ENCODE assay signal across 10 cellular contexts in the genomic region with DNA sequence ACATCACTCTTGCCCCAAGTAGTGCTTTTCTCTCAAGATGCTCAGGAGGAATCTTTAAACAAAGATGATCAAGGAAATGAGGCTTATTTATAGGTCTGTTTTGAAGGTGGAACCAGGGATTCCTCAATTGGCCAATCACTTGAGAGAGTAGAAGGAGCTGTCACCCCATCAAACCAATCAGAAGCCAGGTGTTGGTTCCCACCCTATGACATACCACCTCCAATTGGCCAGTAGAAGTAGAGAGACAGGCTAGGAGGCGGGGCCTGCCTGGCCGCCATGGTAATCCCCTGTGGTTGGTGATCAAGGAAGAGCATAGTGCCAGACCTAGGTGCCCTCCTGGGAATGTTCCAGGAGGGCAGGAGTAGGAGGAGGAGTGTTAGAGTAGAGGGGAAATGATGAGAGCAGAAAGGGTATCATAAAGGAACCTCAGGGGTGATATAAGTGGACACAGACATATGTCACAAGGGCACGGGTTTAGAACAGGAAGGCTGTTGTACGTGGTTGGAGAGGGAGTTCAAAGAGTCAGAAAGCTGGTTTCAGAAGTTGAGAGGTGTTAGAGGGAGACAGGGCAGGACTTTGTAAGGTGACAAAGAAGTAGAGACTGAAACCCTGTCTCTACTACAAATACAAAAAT. TPM values are rescaled to one million over a fixed set of nuclear protein-coding genes. Genes with fewer than 3 reads are reported as not detected.
DNase-seq lines count a peak whose midpoint lies in the region; ATAC-seq lines count a peak whose summit lies in the region.
"Had no signal": no experiment of that assay in that cellular context is flagged by ENCODE, and none has a peak within 500 bp of the region (broad histone marks: within the 10 kb centered on the region; RNA-seq: fewer than 3 reads in every experiment).

No MANE protein-coding gene starts in this region.

- H3K79me2 ChIP-seq in mesendoderm (ENCODE audit: control insufficient read depth, insufficient read depth, low read length) = no peaks in the 10 kb centered on the region

- no peaks in the 10 kb centered on the region for H3K27me3 ChIP-seq in mesendoderm (ENCODE audit: insufficient read depth, low read length, poor library complexity)
- H3K27me3 ChIP-seq: Peyer's patch had no signal

- no peak overlapping the region for H3K27ac ChIP-seq in mesendoderm (ENCODE audit: low read depth, low read length)
- H3K27ac ChIP-seq: Peyer's patch had no signal

- no peak overlapping the region for H2BK120ac ChIP-seq in mesendoderm (ENCODE audit: low read depth, low read length)

- no peak overlapping the region for H3K23ac ChIP-seq in mesendoderm (ENCODE audit: low read length)

- H3K4me1 ChIP-seq in mesendoderm (ENCODE audit: control insufficient read depth, low read depth, low read length) = no peaks in the 10 kb centered on the region
- H3K4me1 ChIP-seq: Peyer's patch had no signal

- no peak overlapping the region for H2BK15ac ChIP-seq in mesendoderm (replicated peaks; ENCODE audit: low read depth)

- ATAC-seq in GM21786 (IDR thresholded peaks at IDR 0.05; ENCODE audit: unreplicated experiment) = peak; percentile 53

- H4K8ac ChIP-seq in mesendoderm (ENCODE audit: low read depth, low read length) = no peak overlapping the region

- H2AK5ac ChIP-seq in mesendoderm (ENCODE audit: low read length) = no peak overlapping the region

- H3K79me1 ChIP-seq in mesendoderm (ENCODE audit: low read length) = no peaks in the 10 kb centered on the region

- H3K9ac ChIP-seq in mesendoderm (ENCODE audit: low read length) = no peak overlapping the region

- no CpG with 5 or more reads among the region's 4 CpGs for WGBS in mesendoderm (ENCODE audit: extremely low coverage, insufficient coverage, low lambda C conversion rate)

- no peak overlapping the region for H2BK5ac ChIP-seq in mesendoderm (ENCODE audit: low read length)

- H3K4me3 ChIP-seq in mesendoderm (ENCODE audit: low read length) = no peak overlapping the region
- H3K4me3 ChIP-seq: Peyer's patch had no signal

- no peak overlapping the region for H4K5ac ChIP-seq in mesendoderm (ENCODE audit: low read length)

- no peaks in the 10 kb centered on the region for H3K36me3 ChIP-seq in mesendoderm (ENCODE audit: control insufficient read depth, insufficient read depth, low read length)
- H3K36me3 ChIP-seq: Peyer's patch had no signal

- DNase-seq in NCI-H82 (lab: John Stamatoyannopoulos, UW) (peak; percentile 52), NCI-H82 treated with DMSO at 0.1 percent for 48 hours (lab: John Stamatoyannopoulos, UW; ENCODE audit: unreplicated experiment) (no peak), RPMI8226 (peak; percentile 15), mesendoderm (peak; percentile 37), SIG-M5 treated with dmso at 0.1 percent for 504 hours (lab: John Stamatoyannopoulos, UW; ENCODE audit: unreplicated experiment) (no peak), mucosa of gallbladder (ENCODE audit: low spot score) (no peak), inferior parietal cortex (ENCODE audit: extremely low spot score) (no peak)
- DNase-seq: Peyer's patch had no signal

- no peak overlapping the region for H3K4ac ChIP-seq in mesendoderm (ENCODE audit: low read depth, low read length)

- no peak overlapping the region for H3K18ac ChIP-seq in mesendoderm (ENCODE audit: low read length)

- no peak overlapping the region for H3K56ac ChIP-seq in mesendoderm (ENCODE audit: low read length)

- H3K4me2 ChIP-seq in mesendoderm (ENCODE audit: low read length) = no peak overlapping the region

RNA-seq across cellular contexts. Expression of a gene that starts 10.5 kb away (rescaled TPM):
- polyA plus RNA-seq in mesendoderm (2013, experiment 1 of 2) = not detected
- polyA plus RNA-seq in mesendoderm (2013, experiment 2 of 2) = not detected
- total RNA-seq in mucosa of gallbladder = not detected
- total RNA-seq: Peyer's patch had no signal
- polyA plus RNA-seq: adipose tissue had no signal

RNA-seq across cellular contexts. Expression of a gene that starts 16.1 kb away (rescaled TPM):
- 12.4 TPM for polyA plus RNA-seq in mesendoderm (2013, experiment 1 of 2)
- polyA plus RNA-seq in mesendoderm (2013, experiment 2 of 2) = 11.9 TPM
- 10.7 TPM for total RNA-seq in mucosa of gallbladder

RNA-seq across cellular contexts. Expression of a gene that starts 32.4 kb away (rescaled TPM):
- 42.3 TPM for polyA plus RNA-seq in mesendoderm (2013, experiment 1 of 2)
- polyA plus RNA-seq in mesendoderm (2013, experiment 2 of 2) = 42.8 TPM
- total RNA-seq in mucosa of gallbladder = 78.3 TPM

RNA-seq across cellular contexts. Expression of a gene that starts 33.0 kb away (rescaled TPM):
- polyA plus RNA-seq in mesendoderm (2013, experiment 1 of 2) = 0.11 TPM
- 0.11 TPM for polyA plus RNA-seq in mesendoderm (2013, experiment 2 of 2)
- total RNA-seq in mucosa of gallbladder = not detected
- total RNA-seq: Peyer's patch had no signal

RNA-seq across cellular contexts. Expression of a gene that starts 45.1 kb away (rescaled TPM):
- polyA plus RNA-seq in mesendoderm (2013, experiment 1 of 2) = 1.1 TPM
- polyA plus RNA-seq in mesendoderm (2013, experiment 2 of 2) = 1.4 TPM
- 2.5 TPM for total RNA-seq in mucosa of gallbladder

Comparison
In these comparisons a context has a peak if more than half of its experiments do, and no peak if none do; other contexts are left out.
1. DNase-seq: peak in NCI-H82 (single experiment), RPMI8226 (single experiment) and mesendoderm (single experiment); none in NCI-H82 treated with DMSO at 0.1 percent for 48 hours (single experiment), SIG-M5 treated with dmso at 0.1 percent for 504 hours (single experiment), mucosa of gallbladder (single experiment) and inferior parietal cortex (single experiment).